34 cellular contexts compared by ENCODE assay signal in the genomic region with DNA sequence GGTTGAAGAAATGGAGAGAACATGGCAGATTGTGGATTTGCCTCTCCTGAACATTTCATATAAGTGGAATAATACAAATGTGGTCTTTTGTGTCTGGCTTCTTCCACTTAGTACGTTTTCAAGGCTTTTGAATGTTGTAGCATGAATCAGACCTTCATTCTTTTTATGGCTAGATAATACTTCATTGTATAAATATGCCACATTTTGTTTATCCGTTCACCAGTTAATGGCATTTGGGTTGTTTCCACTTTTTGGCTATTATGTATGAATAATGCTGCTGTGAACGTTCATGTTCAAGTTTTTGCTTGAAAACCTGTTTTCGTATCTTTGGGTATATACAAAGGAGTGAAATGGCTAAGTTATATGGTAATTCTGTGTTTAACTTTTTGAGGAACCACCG.
A peak's percentile ranks its signal among the peaks of the same experiment; 100 is the strongest.
DNase-seq lines count a peak whose midpoint lies in the region; ATAC-seq and TF ChIP-seq lines count a peak whose summit lies in the region.
"Had no signal": no experiment of that assay in that cellular context is flagged by ENCODE, and none has a peak within 500 bp of the region (broad histone marks: within the 10 kb centered on the region; RNA-seq: fewer than 3 reads in every experiment).

No MANE protein-coding gene starts in this region.

- H3K4me3 Mint-ChIP-seq in HFFc6 (peak overlapping the region; percentile 42), T-helper 17 cell (no peak overlapping the region)
- H3K4me3 Mint-ChIP-seq in activated T-helper 2 cell treated with anti-CD3 and anti-CD28 coated beads, Interferon-gamma antibody, Interleukin-2, Interleukin-4, amounts not matched to agents 10 μg/mL and 5 μg/mL and 100 μg/mL, durations not matched to agents 14 hours and 24 hours and 36 hours (ENCODE audit: low read depth) = no peak overlapping the region
- H3K4me3 Mint-ChIP-seq: activated CD8-positive, alpha-beta memory T cell treated with anti-CD3 and anti-CD28 coated beads, Interleukin-2, amount 10 ng/mL, durations not matched to agents 7 days and 5 days; GM23338; naive thymus-derived CD8-positive, alpha-beta T cell had no signal

- H3K9me3 Mint-ChIP-seq in HFFc6 = peaks cover 5% of the 10 kb centered on the region
- peaks cover 3% of the 10 kb centered on the region for H3K9me3 Mint-ChIP-seq in activated T-helper 2 cell treated with anti-CD3 and anti-CD28 coated beads, Interferon-gamma antibody, Interleukin-2, Interleukin-4, amounts not matched to agents 10 μg/mL and 5 μg/mL and 100 μg/mL, durations not matched to agents 14 hours and 24 hours and 36 hours

- no peaks in the 10 kb centered on the region for H3K4me1 ChIP-seq in heart right ventricle
- H3K4me1 ChIP-seq: A549, gastrocnemius medialis, lower lobe of right lung, prostate gland, right lobe of liver, tibial artery had no signal

- no peaks in the 10 kb centered on the region for H3K36me3 ChIP-seq in heart right ventricle
- H3K36me3 ChIP-seq: BLaER1 treated with 17β-estradiol and CSF1 and Interleukin-3, amounts not matched to agents 10 nM and 100 nM; gastrocnemius medialis; lower lobe of right lung; prostate gland; right lobe of liver; tibial artery; vagina had no signal

- H3K36me3 Mint-ChIP-seq in HFFc6 (ENCODE audit: low read depth) = peaks cover 32% of the 10 kb centered on the region
- peaks cover 4% of the 10 kb centered on the region for H3K36me3 Mint-ChIP-seq in T-helper 17 cell (ENCODE audit: low read depth)
- H3K36me3 Mint-ChIP-seq in activated T-helper 2 cell treated with anti-CD3 and anti-CD28 coated beads, Interferon-gamma antibody, Interleukin-2, Interleukin-4, amounts not matched to agents 10 μg/mL and 5 μg/mL and 100 μg/mL, durations not matched to agents 14 hours and 24 hours and 36 hours (ENCODE audit: low read depth) = no peaks in the 10 kb centered on the region

- H3K9me3 ChIP-seq in T-helper 17 cell (ENCODE audit: control insufficient read depth, low read length, poor library complexity, severe bottlenecking) = no peaks in the 10 kb centered on the region
- H3K9me3 ChIP-seq in heart right ventricle = peaks cover 0 to 6% (median 0%) of the 10 kb centered on the region in 11 donors
- H3K9me3 ChIP-seq: A549, gastrocnemius medialis, lower lobe of right lung, prostate gland, right lobe of liver, tibial artery, vagina had no signal

- no peak for ATAC-seq in T-helper 17 cell
- ATAC-seq in heart right ventricle = no peak
- ATAC-seq: A549; activated CD4-positive, CD25-positive, alpha-beta regulatory T cell treated with anti-CD3 and anti-CD28 coated beads, Interleukin-2, amount 50 U/mL, for 24 hours; activated CD8-positive, alpha-beta memory T cell treated with anti-CD3 and anti-CD28 coated beads, Interleukin-2, amount 10 ng/mL, durations not matched to agents 7 days and 5 days; gastrocnemius medialis; GM23338; lower lobe of right lung; naive thymus-derived CD8-positive, alpha-beta T cell; right lobe of liver had no signal

- H3K27me3 Mint-ChIP-seq in HFFc6 (ENCODE audit: insufficient read depth) = no peaks in the 10 kb centered on the region; the same call in 1 of the 2 replicates
- no peaks in the 10 kb centered on the region for H3K27me3 Mint-ChIP-seq in T-helper 17 cell
- peaks cover 3% of the 10 kb centered on the region for H3K27me3 Mint-ChIP-seq in activated T-helper 2 cell treated with anti-CD3 and anti-CD28 coated beads, Interferon-gamma antibody, Interleukin-2, Interleukin-4, amounts not matched to agents 10 μg/mL and 5 μg/mL and 100 μg/mL, durations not matched to agents 14 hours and 24 hours and 36 hours (ENCODE audit: low read depth)
- H3K27me3 Mint-ChIP-seq: activated CD8-positive, alpha-beta memory T cell treated with anti-CD3 and anti-CD28 coated beads, Interleukin-2, amount 10 ng/mL, durations not matched to agents 7 days and 5 days had no signal

- in situ Hi-C loops in astrocyte of the spinal cord (cut with HindIII; ENCODE audit: low sequenced_read_pairs) = no loop called here

- WGBS in heart right ventricle, 2 donors = 84 to 90% methylated on average over 5 of the region's 5 CpGs

- H3K27ac Mint-ChIP-seq in HFFc6 = peak overlapping the region; percentile 79
- H3K27ac Mint-ChIP-seq in T-helper 17 cell = no peak overlapping the region
- H3K27ac Mint-ChIP-seq in activated T-helper 2 cell treated with anti-CD3 and anti-CD28 coated beads, Interferon-gamma antibody, Interleukin-2, Interleukin-4, amounts not matched to agents 10 μg/mL and 5 μg/mL and 100 μg/mL, durations not matched to agents 14 hours and 24 hours and 36 hours = no peak overlapping the region
- H3K27ac Mint-ChIP-seq: activated CD8-positive, alpha-beta memory T cell treated with anti-CD3 and anti-CD28 coated beads, Interleukin-2, amount 10 ng/mL, durations not matched to agents 7 days and 5 days; GM23338; naive thymus-derived CD8-positive, alpha-beta T cell had no signal

- TF ChIP-seq CTCF in AG10803 (conservative IDR thresholded peaks at IDR 0.05; ENCODE audit: low read length) (no peak), HFFc6 (IDR thresholded peaks at IDR 0.05) (no peak), astrocyte of the spinal cord (IDR thresholded peaks at IDR 0.05; ENCODE audit: low read depth, low read length) (no peak), heart right ventricle (IDR thresholded peaks at IDR 0.05) (no peak)

- peak; percentile 57 for DNase-seq in AG10803 (ENCODE audit: low read depth)
- peak; percentile 74 for DNase-seq in HFFc6
- DNase-seq in astrocyte of the spinal cord (ENCODE audit: low read depth, low spot score) = peak; percentile 51
- DNase-seq in iris pigment epithelial cell (ENCODE audit: low read depth) = peak; percentile 58
- no peak for DNase-seq in T-helper 9 cell
- no peak for DNase-seq in T-helper 17 cell
- no peak for DNase-seq in heart right ventricle
- DNase-seq in activated T-helper 2 cell treated with anti-CD3 and anti-CD28 coated beads, Interferon-gamma antibody, Interleukin-2, Interleukin-4, amounts not matched to agents 10 μg/mL and 5 μg/mL and 100 μg/mL, durations not matched to agents 14 hours and 24 hours and 36 hours (ENCODE audit: low spot score) = no peak
- DNase-seq: activated CD4-positive, alpha-beta T cell treated with anti-CD3 and anti-CD28 coated beads, Interleukin-2, amount 50 U/mL, for 4 hours; activated CD8-positive, alpha-beta memory T cell treated with anti-CD3 and anti-CD28 coated beads, Interleukin-2, amount 10 ng/mL, durations not matched to agents 7 days and 5 days; activated naive CD4-positive, alpha-beta T cell; activated T-cell treated with anti-CD3 and anti-CD28 coated beads, Interleukin-2, amount 50 U/mL, for 48 hours; DMS153; effector CD4-positive, alpha-beta T cell; gastrocnemius medialis; GDM1; lower lobe of right lung; naive thymus-derived CD8-positive, alpha-beta T cell; NCI-H1105; NCI-H1930; NCI-H524; OCI-M1; right lobe of liver; stimulated activated CD4-positive, alpha-beta T cell treated with anti-CD3 and anti-CD28 coated beads, Interleukin-12 subunit alpha, Interleukin-12 subunit beta, amount 100 ng/mL, for 4 hours; stimulated activated CD4-positive, alpha-beta T cell treated with anti-CD3 and anti-CD28 coated beads, Interleukin-4, amount 100 ng/mL, for 1 hour; T-helper 1 cell; tibial artery had no signal

- intact Hi-C loops in heart right ventricle (cut with DNase I) = no loop called here
- intact Hi-C loops in activated T-helper 2 cell treated with anti-CD3 and anti-CD28 coated beads, Interferon-gamma antibody, Interleukin-2, Interleukin-4, amounts not matched to agents 10 μg/mL and 5 μg/mL and 100 μg/mL, durations not matched to agents 14 hours and 24 hours and 36 hours (cut with micrococcal nuclease) = no loop called here

- peaks cover 48% of the 10 kb centered on the region for H3K4me1 Mint-ChIP-seq in HFFc6 (ENCODE audit: low read depth)
- peaks cover 2% of the 10 kb centered on the region for H3K4me1 Mint-ChIP-seq in T-helper 17 cell
- H3K4me1 Mint-ChIP-seq in activated T-helper 2 cell treated with anti-CD3 and anti-CD28 coated beads, Interferon-gamma antibody, Interleukin-2, Interleukin-4, amounts not matched to agents 10 μg/mL and 5 μg/mL and 100 μg/mL, durations not matched to agents 14 hours and 24 hours and 36 hours (ENCODE audit: low read depth) = no peaks in the 10 kb centered on the region
- H3K4me1 Mint-ChIP-seq: activated CD8-positive, alpha-beta memory T cell treated with anti-CD3 and anti-CD28 coated beads, Interleukin-2, amount 10 ng/mL, durations not matched to agents 7 days and 5 days; GM23338 had no signal

- H3K27ac ChIP-seq in heart right ventricle = no peak overlapping the region
- H3K27ac ChIP-seq: A549; BLaER1 treated with 17β-estradiol and CSF1 and Interleukin-3, amounts not matched to agents 10 nM and 100 nM; gastrocnemius medialis; lower lobe of right lung; prostate gland; right lobe of liver; RWPE1; tibial artery; vagina had no signal

- H3K4me3 ChIP-seq in AG10803 (ENCODE audit: low read length) (no peak overlapping the region), astrocyte of the spinal cord (ENCODE audit: low read depth, low read length) (no peak overlapping the region), heart right ventricle (no peak overlapping the region)
- H3K4me3 ChIP-seq: A549; BLaER1 treated with 17β-estradiol and CSF1 and Interleukin-3, amounts not matched to agents 10 nM and 100 nM; gastrocnemius medialis; GM23338; lower lobe of right lung; prostate gland; right lobe of liver; tibial artery; vagina had no signal

- no peaks in the 10 kb centered on the region for H3K27me3 ChIP-seq in heart right ventricle
- H3K27me3 ChIP-seq: BLaER1 treated with 17β-estradiol and CSF1 and Interleukin-3, amounts not matched to agents 10 nM and 100 nM; gastrocnemius medialis; right lobe of liver; tibial artery; vagina had no signal

Comparison
In these comparisons a context has a peak if more than half of its experiments do, and no peak if none do; other contexts are left out.
1. DNase-seq: peak in AG10803 (single experiment), HFFc6 (single experiment), astrocyte of the spinal cord (single experiment) and iris pigment epithelial cell (single experiment); none in T-helper 9 cell (single experiment), T-helper 17 cell (0 of 3), heart right ventricle (0 of 2) and activated T-helper 2 cell treated with anti-CD3 and anti-CD28 coated beads, Interferon-gamma antibody, Interleukin-2, Interleukin-4, amounts not matched to agents 10 μg/mL and 5 μg/mL and 100 μg/mL, durations not matched to agents 14 hours and 24 hours and 36 hours (single experiment).